Comparison of ENCODE assay signal across 9 cellular contexts in genomic region chr6:108588586-108588985, GRCh38. TPM values are rescaled to one million over a fixed set of nuclear protein-coding genes. Genes with fewer than 3 reads are reported as not detected.
DNase-seq lines count a peak whose midpoint lies in the region; ATAC-seq and TF ChIP-seq lines count a peak whose summit lies in the region.
"Had no signal": no experiment of that assay in that cellular context is flagged by ENCODE, and none has a peak within 500 bp of the region (broad histone marks: within the 10 kb centered on the region; RNA-seq: fewer than 3 reads in every experiment).

No MANE protein-coding gene starts in this region.

- POLR2A ChIA-PET in activated CD8-positive, alpha-beta T cell treated with anti-CD3 and anti-CD28 coated beads for 36 hours (lab: Charles Lee): no interaction called here
- POLR2A ChIA-PET in activated CD8-positive, alpha-beta T cell treated with anti-CD3 and anti-CD28 coated beads, Interleukin-2, amount 10 ng/mL, durations not matched to agents 7 days and 5 days (lab: Charles Lee): interaction anchor here (0.6 kb wide), 1 partner anchor 265 kb away, joined by 3 read pairs; no protein-coding TSS in a partner anchor

- H3K27me3 Mint-ChIP-seq in activated CD8-positive, alpha-beta T cell treated with anti-CD3 and anti-CD28 coated beads for 36 hours: no peaks in the 10 kb centered on the region
- H3K27me3 Mint-ChIP-seq in activated CD8-positive, alpha-beta T cell treated with anti-CD3 and anti-CD28 coated beads, Interleukin-2, amount 10 ng/mL, durations not matched to agents 7 days and 5 days (ENCODE audit: low read depth): no peaks in the 10 kb centered on the region
- no peaks in the 10 kb centered on the region for H3K27me3 Mint-ChIP-seq in central memory CD8-positive, alpha-beta T cell
- H3K27me3 Mint-ChIP-seq in memory B cell: no peaks in the 10 kb centered on the region
- H3K27me3 Mint-ChIP-seq: activated naive CD4-positive, alpha-beta T cell treated with anti-CD3 and anti-CD28 coated beads, Interleukin-2, amount 50 U/mL, for 24 hours had no signal

- no peak for TF ChIP-seq POLR2A in tibial nerve (IDR thresholded peaks at IDR 0.05)

- no peak for ATAC-seq in activated CD8-positive, alpha-beta T cell treated with anti-CD3 and anti-CD28 coated beads for 36 hours
- no peak for ATAC-seq in activated CD8-positive, alpha-beta T cell treated with anti-CD3 and anti-CD28 coated beads, Interleukin-2, amount 10 ng/mL, durations not matched to agents 7 days and 5 days
- ATAC-seq in central memory CD8-positive, alpha-beta T cell (replicated peaks; ENCODE audit: extremely low read depth, poor library complexity, severe bottlenecking): no peak
- no peak for ATAC-seq in memory B cell (ENCODE audit: low read depth)
- no peak for ATAC-seq in HG02938 (IDR thresholded peaks at IDR 0.05; ENCODE audit: unreplicated experiment)
- ATAC-seq in HG03460 (IDR thresholded peaks at IDR 0.05; ENCODE audit: unreplicated experiment): no peak

- H3K36me3 ChIP-seq in tibial nerve: no peaks in the 10 kb centered on the region

- WGBS in tibial nerve, 2 donors: 4 to 9% methylated on average over 1 of the region's 1 CpG

- peaks cover 59% of the 10 kb centered on the region for H3K4me1 Mint-ChIP-seq in activated CD8-positive, alpha-beta T cell treated with anti-CD3 and anti-CD28 coated beads for 36 hours (ENCODE audit: low read depth)
- peaks cover 32% of the 10 kb centered on the region for H3K4me1 Mint-ChIP-seq in activated CD8-positive, alpha-beta T cell treated with anti-CD3 and anti-CD28 coated beads, Interleukin-2, amount 10 ng/mL, durations not matched to agents 7 days and 5 days (ENCODE audit: low read depth)
- H3K4me1 Mint-ChIP-seq in central memory CD8-positive, alpha-beta T cell: peaks cover 79% of the 10 kb centered on the region
- H3K4me1 Mint-ChIP-seq in memory B cell: peaks cover 60% of the 10 kb centered on the region

- no peak for TF ChIP-seq CTCF in activated CD8-positive, alpha-beta T cell treated with anti-CD3 and anti-CD28 coated beads for 36 hours (IDR thresholded peaks at IDR 0.05)
- no peak for TF ChIP-seq CTCF in tibial nerve (IDR thresholded peaks at IDR 0.05)

- H3K27me3 ChIP-seq in tibial nerve: no peaks in the 10 kb centered on the region

- no peak for TF ChIP-seq EP300 in tibial nerve (IDR thresholded peaks at IDR 0.05)

- peaks cover 6 to 98% (median 93%) of the 10 kb centered on the region in 4 donors for H3K4me1 ChIP-seq in tibial nerve

- no peaks in the 10 kb centered on the region for H3K9me3 ChIP-seq in tibial nerve

- H3K4me3 ChIP-seq in tibial nerve: no peak overlapping the region

- peak; percentile 21 for DNase-seq in activated CD8-positive, alpha-beta T cell treated with anti-CD3 and anti-CD28 coated beads for 36 hours
- no peak for DNase-seq in activated CD8-positive, alpha-beta T cell treated with anti-CD3 and anti-CD28 coated beads, Interleukin-2, amount 10 ng/mL, durations not matched to agents 7 days and 5 days
- DNase-seq in central memory CD8-positive, alpha-beta T cell (ENCODE audit: low spot score in 2 of 2): no peak
- no peak for DNase-seq in memory B cell (ENCODE audit: low spot score in 2 of 2)
- no peak for DNase-seq in tibial nerve (ENCODE audit: low spot score in 2 of 2)
- DNase-seq in NCI-H2081 (lab: John Stamatoyannopoulos, UW): no peak

- no peaks in the 10 kb centered on the region for H3K9me3 Mint-ChIP-seq in activated CD8-positive, alpha-beta T cell treated with anti-CD3 and anti-CD28 coated beads for 36 hours
- H3K9me3 Mint-ChIP-seq in activated CD8-positive, alpha-beta T cell treated with anti-CD3 and anti-CD28 coated beads, Interleukin-2, amount 10 ng/mL, durations not matched to agents 7 days and 5 days (ENCODE audit: insufficient read depth): no peaks in the 10 kb centered on the region
- H3K9me3 Mint-ChIP-seq in central memory CD8-positive, alpha-beta T cell: no peaks in the 10 kb centered on the region
- H3K9me3 Mint-ChIP-seq in memory B cell: no peaks in the 10 kb centered on the region
- H3K9me3 Mint-ChIP-seq: activated naive CD4-positive, alpha-beta T cell treated with anti-CD3 and anti-CD28 coated beads, Interleukin-2, amount 50 U/mL, for 24 hours had no signal

- peaks cover 2% of the 10 kb centered on the region for H3K36me3 Mint-ChIP-seq in activated CD8-positive, alpha-beta T cell treated with anti-CD3 and anti-CD28 coated beads for 36 hours (ENCODE audit: low read depth)
- peaks cover 2% of the 10 kb centered on the region for H3K36me3 Mint-ChIP-seq in activated CD8-positive, alpha-beta T cell treated with anti-CD3 and anti-CD28 coated beads, Interleukin-2, amount 10 ng/mL, durations not matched to agents 7 days and 5 days (ENCODE audit: low read depth)
- peaks cover 8% of the 10 kb centered on the region for H3K36me3 Mint-ChIP-seq in central memory CD8-positive, alpha-beta T cell (ENCODE audit: insufficient read depth)
- H3K36me3 Mint-ChIP-seq in memory B cell: no peaks in the 10 kb centered on the region

- peak overlapping the region; percentile 36 for H3K27ac Mint-ChIP-seq in activated CD8-positive, alpha-beta T cell treated with anti-CD3 and anti-CD28 coated beads for 36 hours
- H3K27ac Mint-ChIP-seq in activated CD8-positive, alpha-beta T cell treated with anti-CD3 and anti-CD28 coated beads, Interleukin-2, amount 10 ng/mL, durations not matched to agents 7 days and 5 days: no peak overlapping the region
- peak overlapping the region; percentile 63 for H3K27ac Mint-ChIP-seq in central memory CD8-positive, alpha-beta T cell (ENCODE audit: low read depth)
- H3K27ac Mint-ChIP-seq in memory B cell: peak overlapping the region; percentile 83
- H3K27ac Mint-ChIP-seq: activated naive CD4-positive, alpha-beta T cell treated with anti-CD3 and anti-CD28 coated beads, Interleukin-2, amount 50 U/mL, for 24 hours had no signal

- H3K27ac ChIP-seq in tibial nerve: peak overlapping the region; percentile 84 to 93 (median 86)

- H3K4me3 Mint-ChIP-seq in activated CD8-positive, alpha-beta T cell treated with anti-CD3 and anti-CD28 coated beads for 36 hours: no peak overlapping the region
- H3K4me3 Mint-ChIP-seq in activated CD8-positive, alpha-beta T cell treated with anti-CD3 and anti-CD28 coated beads, Interleukin-2, amount 10 ng/mL, durations not matched to agents 7 days and 5 days: no peak overlapping the region
- H3K4me3 Mint-ChIP-seq in central memory CD8-positive, alpha-beta T cell: peak overlapping the region; percentile 26
- H3K4me3 Mint-ChIP-seq in memory B cell: peak overlapping the region; percentile 22
- H3K4me3 Mint-ChIP-seq: activated naive CD4-positive, alpha-beta T cell treated with anti-CD3 and anti-CD28 coated beads, Interleukin-2, amount 50 U/mL, for 24 hours had no signal

- CTCF ChIA-PET in activated CD8-positive, alpha-beta T cell treated with anti-CD3 and anti-CD28 coated beads for 36 hours (lab: Charles Lee): interaction anchor here (0.9 to 1.2 kb wide), 2 partner anchors 12 to 13 kb away, joined by 3 read pairs; no protein-coding TSS in a partner anchor
- CTCF ChIA-PET in activated CD8-positive, alpha-beta T cell treated with anti-CD3 and anti-CD28 coated beads, Interleukin-2, amount 10 ng/mL, durations not matched to agents 7 days and 5 days (lab: Charles Lee): interaction anchor here (0.7 kb wide), 1 partner anchor 505 kb away, joined by 3 read pairs; no protein-coding TSS in a partner anchor

- intact Hi-C loops in activated CD8-positive, alpha-beta T cell treated with anti-CD3 and anti-CD28 coated beads for 36 hours (cut with micrococcal nuclease): no loop called here

RNA-seq across cellular contexts. Expression of gene FOXO3, which starts 27.9 kb away (rescaled TPM):
- total RNA-seq in activated CD8-positive, alpha-beta T cell treated with anti-CD3 and anti-CD28 coated beads for 36 hours: 1 to 10 TPM; 7.5 to 9.0 TPM
- total RNA-seq in activated CD8-positive, alpha-beta T cell treated with anti-CD3 and anti-CD28 coated beads, Interleukin-2, amount 10 ng/mL, durations not matched to agents 7 days and 5 days: 10 to 100 TPM; 12.2 to 12.3 TPM
- 100 to 1,000 TPM; 146 to 200 (median 166) TPM for total RNA-seq in tibial nerve

Comparison
In these comparisons a context has a peak if more than half of its experiments do, and no peak if none do; other contexts are left out.
1. H3K4me3 Mint-ChIP-seq: peak in central memory CD8-positive, alpha-beta T cell (single experiment) and memory B cell (single experiment); none in activated CD8-positive, alpha-beta T cell treated with anti-CD3 and anti-CD28 coated beads for 36 hours (single experiment) and activated CD8-positive, alpha-beta T cell treated with anti-CD3 and anti-CD28 coated beads, Interleukin-2, amount 10 ng/mL, durations not matched to agents 7 days and 5 days (single experiment).
2. RNA of gene FOXO3, which starts 27.9 kb away (total RNA-seq): 146 to 200 TPM in tibial nerve; 12.2 to 12.3 TPM in activated CD8-positive, alpha-beta T cell treated with anti-CD3 and anti-CD28 coated beads, Interleukin-2, amount 10 ng/mL, durations not matched to agents 7 days and 5 days and 7.5 to 9.0 TPM in activated CD8-positive, alpha-beta T cell treated with anti-CD3 and anti-CD28 coated beads for 36 hours; every median in the first group is over 10 times any median in the second.